8 cellular contexts compared by ENCODE assay signal in the genomic region with DNA sequence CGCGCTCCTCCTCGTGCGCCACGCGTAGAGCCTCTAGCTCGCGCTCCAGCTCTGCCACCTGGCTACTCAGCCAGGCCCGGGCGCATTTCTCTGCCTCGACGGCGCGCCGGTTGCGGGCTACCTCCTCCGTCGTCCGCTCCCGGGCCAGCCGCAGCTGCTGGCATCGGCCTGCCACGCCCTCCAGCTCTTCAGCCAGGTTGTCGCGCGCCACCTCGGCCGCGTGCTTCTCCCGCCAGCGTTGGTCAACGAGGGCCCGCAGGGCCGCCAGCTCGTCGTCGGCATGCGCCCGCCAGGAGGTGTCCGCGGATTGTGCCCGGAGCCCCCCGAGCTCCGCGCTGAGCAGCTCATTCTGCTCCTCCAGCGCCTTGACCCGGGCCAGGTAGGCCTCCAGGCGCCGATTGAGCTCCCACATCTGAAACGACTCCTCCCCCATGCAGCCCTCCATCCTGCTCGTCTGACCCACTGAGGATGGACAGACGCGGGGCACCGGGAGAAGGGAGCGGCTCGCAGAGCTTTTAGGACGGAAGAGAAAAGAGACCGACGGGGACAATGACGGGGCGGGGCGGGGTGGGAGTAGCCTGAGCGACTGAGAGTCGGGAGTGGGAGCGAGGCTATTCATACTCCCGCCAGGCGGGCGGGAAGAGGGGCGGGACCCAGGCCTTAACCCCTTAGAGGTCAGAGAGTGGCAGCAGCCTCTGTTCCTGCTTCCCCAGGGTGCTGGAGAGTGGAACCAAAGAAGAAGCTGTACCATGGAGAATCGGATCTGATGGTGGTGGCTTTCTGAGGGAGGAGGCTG. TPM values are rescaled to one million over a fixed set of nuclear protein-coding genes. Genes with fewer than 3 reads are reported as not detected.
A peak's percentile ranks its signal among the peaks of the same experiment; 100 is the strongest.
DNase-seq lines count a peak whose midpoint lies in the region; ATAC-seq, FAIRE-seq and TF ChIP-seq lines count a peak whose summit lies in the region.

A gene with protein sequence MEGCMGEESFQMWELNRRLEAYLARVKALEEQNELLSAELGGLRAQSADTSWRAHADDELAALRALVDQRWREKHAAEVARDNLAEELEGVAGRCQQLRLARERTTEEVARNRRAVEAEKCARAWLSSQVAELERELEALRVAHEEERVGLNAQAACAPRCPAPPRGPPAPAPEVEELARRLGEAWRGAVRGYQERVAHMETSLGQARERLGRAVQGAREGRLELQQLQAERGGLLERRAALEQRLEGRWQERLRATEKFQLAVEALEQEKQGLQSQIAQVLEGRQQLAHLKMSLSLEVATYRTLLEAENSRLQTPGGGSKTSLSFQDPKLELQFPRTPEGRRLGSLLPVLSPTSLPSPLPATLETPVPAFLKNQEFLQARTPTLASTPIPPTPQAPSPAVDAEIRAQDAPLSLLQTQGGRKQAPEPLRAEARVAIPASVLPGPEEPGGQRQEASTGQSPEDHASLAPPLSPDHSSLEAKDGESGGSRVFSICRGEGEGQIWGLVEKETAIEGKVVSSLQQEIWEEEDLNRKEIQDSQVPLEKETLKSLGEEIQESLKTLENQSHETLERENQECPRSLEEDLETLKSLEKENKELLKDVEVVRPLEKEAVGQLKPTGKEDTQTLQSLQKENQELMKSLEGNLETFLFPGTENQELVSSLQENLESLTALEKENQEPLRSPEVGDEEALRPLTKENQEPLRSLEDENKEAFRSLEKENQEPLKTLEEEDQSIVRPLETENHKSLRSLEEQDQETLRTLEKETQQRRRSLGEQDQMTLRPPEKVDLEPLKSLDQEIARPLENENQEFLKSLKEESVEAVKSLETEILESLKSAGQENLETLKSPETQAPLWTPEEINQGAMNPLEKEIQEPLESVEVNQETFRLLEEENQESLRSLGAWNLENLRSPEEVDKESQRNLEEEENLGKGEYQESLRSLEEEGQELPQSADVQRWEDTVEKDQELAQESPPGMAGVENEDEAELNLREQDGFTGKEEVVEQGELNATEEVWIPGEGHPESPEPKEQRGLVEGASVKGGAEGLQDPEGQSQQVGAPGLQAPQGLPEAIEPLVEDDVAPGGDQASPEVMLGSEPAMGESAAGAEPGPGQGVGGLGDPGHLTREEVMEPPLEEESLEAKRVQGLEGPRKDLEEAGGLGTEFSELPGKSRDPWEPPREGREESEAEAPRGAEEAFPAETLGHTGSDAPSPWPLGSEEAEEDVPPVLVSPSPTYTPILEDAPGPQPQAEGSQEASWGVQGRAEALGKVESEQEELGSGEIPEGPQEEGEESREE (N-terminal part only) (minus strand): TSS at position 588 of the 796 bp plus-strand sequence. CDS start 143 bp downstream, at position 445.

- ATAC-seq in HG03521 (IDR thresholded peaks at IDR 0.05; ENCODE audit: unreplicated experiment), result no peak

- peak within 1 kb of the TSS; percentile 30 for H3K9ac ChIP-seq in smooth muscle cell (ENCODE audit: low read depth)

- FAIRE-seq in GM12891 (lab: Jason Lieb, UNC), result no peak

- peaks cover 40% of the 10 kb centered on the region for H3K79me2 ChIP-seq in smooth muscle cell (ENCODE audit: low read depth)

- no peaks in the 10 kb centered on the region for H3K36me3 ChIP-seq in smooth muscle cell (ENCODE audit: low read depth)

- TF ChIP-seq CTCF in brain (conservative IDR thresholded peaks at IDR 0.05), result no peak
- peak; percentile 8 for TF ChIP-seq CTCF in smooth muscle cell (IDR thresholded peaks at IDR 0.05; ENCODE audit: borderline replicate concordance, insufficient read depth, poor library complexity, severe bottlenecking)

- H3K9me3 Mint-ChIP-seq in brain, result peaks cover 0 to 7% (median 0%) of the 10 kb centered on the region in 5 experiments
- no peaks in the 10 kb centered on the region for H3K9me3 Mint-ChIP-seq in activated T-helper 2 cell treated with anti-CD3 and anti-CD28 coated beads, Interferon-gamma antibody, Interleukin-2, Interleukin-4, amounts not matched to agents 10 μg/mL and 5 μg/mL and 100 μg/mL, durations not matched to agents 14 hours and 24 hours and 36 hours

- no peaks in the 10 kb centered on the region for H3K27me3 ChIP-seq in smooth muscle cell (ENCODE audit: low read depth)

- under 1% methylated on average over 55 of the region's 70 CpGs for WGBS in smooth muscle cell (ENCODE audit: low lambda C conversion rate)

- H3K4me1 Mint-ChIP-seq in brain, result peaks cover 58% of the 10 kb centered on the region
- H3K4me1 Mint-ChIP-seq in activated T-helper 2 cell treated with anti-CD3 and anti-CD28 coated beads, Interferon-gamma antibody, Interleukin-2, Interleukin-4, amounts not matched to agents 10 μg/mL and 5 μg/mL and 100 μg/mL, durations not matched to agents 14 hours and 24 hours and 36 hours (ENCODE audit: low read depth), result peaks cover 8% of the 10 kb centered on the region

- TF ChIP-seq POLR2A in GM12891 (IDR thresholded peaks at IDR 0.05; ENCODE audit: low read depth, low read length), result no peak

- H3K27me3 Mint-ChIP-seq in brain, result peaks cover 39% of the 10 kb centered on the region
- H3K27me3 Mint-ChIP-seq in activated T-helper 2 cell treated with anti-CD3 and anti-CD28 coated beads, Interferon-gamma antibody, Interleukin-2, Interleukin-4, amounts not matched to agents 10 μg/mL and 5 μg/mL and 100 μg/mL, durations not matched to agents 14 hours and 24 hours and 36 hours (ENCODE audit: low read depth), result peaks cover 79% of the 10 kb centered on the region

- intact Hi-C loops in activated T-helper 2 cell treated with anti-CD3 and anti-CD28 coated beads, Interferon-gamma antibody, Interleukin-2, Interleukin-4, amounts not matched to agents 10 μg/mL and 5 μg/mL and 100 μg/mL, durations not matched to agents 14 hours and 24 hours and 36 hours (cut with micrococcal nuclease), result no loop called here

- peak within 1 kb of the TSS; percentile 40 for H3K27ac ChIP-seq in smooth muscle cell (ENCODE audit: low read depth)

- H3K36me3 Mint-ChIP-seq in brain, result peaks cover 23% of the 10 kb centered on the region
- H3K36me3 Mint-ChIP-seq in activated T-helper 2 cell treated with anti-CD3 and anti-CD28 coated beads, Interferon-gamma antibody, Interleukin-2, Interleukin-4, amounts not matched to agents 10 μg/mL and 5 μg/mL and 100 μg/mL, durations not matched to agents 14 hours and 24 hours and 36 hours (ENCODE audit: low read depth), result no peaks in the 10 kb centered on the region

- peak within 1 kb of the TSS; percentile 81 to 94 (median 89) for H3K4me3 Mint-ChIP-seq in brain
- H3K4me3 Mint-ChIP-seq in activated T-helper 2 cell treated with anti-CD3 and anti-CD28 coated beads, Interferon-gamma antibody, Interleukin-2, Interleukin-4, amounts not matched to agents 10 μg/mL and 5 μg/mL and 100 μg/mL, durations not matched to agents 14 hours and 24 hours and 36 hours (ENCODE audit: low read depth), result no peak within 1 kb of the TSS

- peaks cover 41% of the 10 kb centered on the region for H3K4me1 ChIP-seq in smooth muscle cell (ENCODE audit: low read depth)

- peak within 1 kb of the TSS; percentile 89 to 99 (median 95) for H3K27ac Mint-ChIP-seq in brain
- H3K27ac Mint-ChIP-seq in activated T-helper 2 cell treated with anti-CD3 and anti-CD28 coated beads, Interferon-gamma antibody, Interleukin-2, Interleukin-4, amounts not matched to agents 10 μg/mL and 5 μg/mL and 100 μg/mL, durations not matched to agents 14 hours and 24 hours and 36 hours, result no peak within 1 kb of the TSS

- peaks cover 10% of the 10 kb centered on the region for H3F3A ChIP-seq in smooth muscle cell (ENCODE audit: low read depth)

- peak within 1 kb of the TSS; percentile 54 for H2AFZ ChIP-seq in smooth muscle cell (ENCODE audit: low read depth)

- peak within 1 kb of the TSS; percentile 91 for H3K4me2 ChIP-seq in smooth muscle cell

- no peaks in the 10 kb centered on the region for H3K9me3 ChIP-seq in smooth muscle cell (replicated peaks; ENCODE audit: low read depth)

- peak; percentile 69 for DNase-seq in AG20443 (ENCODE audit: low spot score)
- peak; percentile 92 for DNase-seq in HuH-7 (ENCODE audit: low spot score)
- DNase-seq in islet precursor cell, result peak; percentile 96
- no peak for DNase-seq in smooth muscle cell (lab: John Stamatoyannopoulos, UW; ENCODE audit: unreplicated experiment)
- no peak for DNase-seq in GM12891 (ENCODE audit: insufficient read length, low spot score)
- DNase-seq in activated T-helper 2 cell treated with anti-CD3 and anti-CD28 coated beads, Interferon-gamma antibody, Interleukin-2, Interleukin-4, amounts not matched to agents 10 μg/mL and 5 μg/mL and 100 μg/mL, durations not matched to agents 14 hours and 24 hours and 36 hours (ENCODE audit: low spot score), result no peak

- H3K4me3 ChIP-seq in smooth muscle cell, result peak within 1 kb of the TSS; percentile 51

- H4K20me1 ChIP-seq in smooth muscle cell (ENCODE audit: low read depth), result peaks cover 35% of the 10 kb centered on the region

TF ChIP-seq in GM12891, 5 proteins besides CTCF, POLR2A, EP300 and RAD21:
- TF ChIP-seq SPI1 (IDR thresholded peaks at IDR 0.05; ENCODE audit: low read depth, low read length) (no peak), TAF1 (IDR thresholded peaks at IDR 0.05; ENCODE audit: low read depth, low read length) (no peak), PAX5 (IDR thresholded peaks at IDR 0.05; ENCODE audit: insufficient read depth, low read length, severe bottlenecking) (no peak), POLR2AphosphoS5 (IDR thresholded peaks at IDR 0.05; ENCODE audit: low read depth, low read length) (no peak), POU2F2 (IDR thresholded peaks at IDR 0.05; ENCODE audit: low read depth, low read length) (no peak)

RNA-seq across cellular contexts. Expression of the gene that starts here (rescaled TPM):
- polyA plus RNA-seq in brain (ENCODE audit: insufficient read depth, low read depth, low replicate concordance) (12.7 TPM), smooth muscle cell (11.3 and 23.3 TPM in 2 replicates)
- 27.1 and 28.5 TPM in 2 replicates for total RNA-seq in smooth muscle cell
- polyA plus RNA-seq in GM12891 (2012; ENCODE audit: low read depth, missing spikeins), result 0.01 TPM
- total RNA-seq in activated T-helper 2 cell treated with anti-CD3 and anti-CD28 coated beads, Interferon-gamma antibody, Interleukin-2, Interleukin-4, amounts not matched to agents 10 μg/mL and 5 μg/mL and 100 μg/mL, durations not matched to agents 14 hours and 24 hours and 36 hours, result not detected in 2 replicates

Comparison
In these comparisons a context has a peak if more than half of its experiments do, and no peak if none do; other contexts are left out.
1. RNA of the gene that starts here (total RNA-seq): 27.1 to 28.5 TPM in smooth muscle cell; not detected in activated T-helper 2 cell treated with anti-CD3 and anti-CD28 coated beads, Interferon-gamma antibody, Interleukin-2, Interleukin-4, amounts not matched to agents 10 μg/mL and 5 μg/mL and 100 μg/mL, durations not matched to agents 14 hours and 24 hours and 36 hours; every median in the first group is over 10 times any median in the second.
2. DNase-seq: peak in AG20443 (single experiment), HuH-7 (single experiment) and islet precursor cell (single experiment); none in smooth muscle cell (single experiment), GM12891 (single experiment) and activated T-helper 2 cell treated with anti-CD3 and anti-CD28 coated beads, Interferon-gamma antibody, Interleukin-2, Interleukin-4, amounts not matched to agents 10 μg/mL and 5 μg/mL and 100 μg/mL, durations not matched to agents 14 hours and 24 hours and 36 hours (single experiment).